ENCODE assay signal across 1 cellular context in the genomic region with DNA sequence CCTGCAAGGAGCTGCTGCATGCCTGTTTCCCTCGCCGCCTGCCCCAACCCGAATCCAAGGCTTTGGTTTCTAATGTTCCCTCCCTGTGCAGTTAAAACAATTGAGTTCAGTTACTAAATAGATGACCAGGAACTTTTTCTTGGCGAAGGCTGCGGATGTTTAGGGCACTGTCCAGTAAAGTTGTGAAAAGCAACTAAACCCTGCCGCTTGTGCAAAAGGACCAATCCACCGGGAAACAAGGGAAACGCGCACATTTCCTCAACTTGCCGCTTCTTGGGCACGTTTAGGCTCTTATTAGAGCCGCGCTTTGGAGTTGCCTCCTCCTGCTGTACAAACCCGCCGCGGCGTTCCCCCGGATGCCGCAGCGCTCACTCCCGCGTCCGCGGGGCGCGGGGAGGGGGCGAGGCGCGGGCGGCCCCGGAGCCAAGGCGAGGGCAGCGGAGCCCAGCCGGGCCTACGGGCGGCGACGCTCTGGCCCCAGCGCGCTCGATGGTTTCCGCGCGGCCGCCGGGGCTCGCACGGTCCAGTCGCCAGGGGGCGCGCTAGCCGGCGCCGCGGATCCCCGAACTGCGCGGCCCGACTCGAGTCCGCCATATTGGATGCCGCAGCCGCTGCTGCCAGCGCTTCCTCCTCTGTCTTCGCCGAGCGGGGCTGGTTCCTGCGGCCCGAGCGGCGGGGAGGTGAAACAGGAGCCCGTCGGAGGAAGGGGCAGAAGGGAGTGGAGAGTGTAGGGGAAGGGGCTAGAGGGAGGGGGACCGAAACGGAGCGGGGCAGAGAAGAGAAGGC.
TF ChIP-seq lines count a peak whose summit lies in the region.

TSS of gene SCAF8 (plus strand) at position 593 of the 786 bp plus-strand sequence. CDS start 485 bp downstream, outside the sequence.

TF ChIP-seq in HepG2, 621 proteins besides CTCF, POLR2A, EP300 and RAD21 (continued from another document and continues in another):
- TF ChIP-seq NR2F6 (IDR thresholded peaks at IDR 0.05) (no peak), NR2F6 (CRISPR knock-in tag; IDR thresholded peaks at IDR 0.05) (no peak), ZFY (CRISPR knock-in tag; IDR thresholded peaks at IDR 0.05) (peak; percentile 85), PBX2 (CRISPR knock-in tag; IDR thresholded peaks at IDR 0.05) (no peak), ZNF10 (CRISPR knock-in tag; IDR thresholded peaks at IDR 0.05; ENCODE audit: borderline replicate concordance, low read depth) (no peak), CBX5 (CRISPR knock-in tag; IDR thresholded peaks at IDR 0.05; ENCODE audit: borderline replicate concordance) (no peak), ZNF746 (CRISPR knock-in tag; IDR thresholded peaks at IDR 0.05) (no peak; the same call in 1 of the 2 replicates), NFE2 (CRISPR knock-in tag; IDR thresholded peaks at IDR 0.05) (no peak), SALL2 (CRISPR knock-in tag; IDR thresholded peaks at IDR 0.05) (peak; percentile 98), BRCA1 (CRISPR knock-in tag; IDR thresholded peaks at IDR 0.05) (no peak; the same call in 1 of the 2 replicates), ZBTB1 (CRISPR knock-in tag; IDR thresholded peaks at IDR 0.05; ENCODE audit: borderline replicate concordance) (0 out of 2 replicates have a peak, but pooled peaks have one; percentile 58), ZNF501 (CRISPR knock-in tag; IDR thresholded peaks at IDR 0.05) (peak; percentile 67; the same call in 1 of the 2 replicates), RBAK (CRISPR knock-in tag; IDR thresholded peaks at IDR 0.05) (no peak), MIXL1 (CRISPR knock-in tag; IDR thresholded peaks at IDR 0.05) (peak; percentile 26; the same call in 1 of the 2 replicates), SMYD3 (CRISPR knock-in tag; IDR thresholded peaks at IDR 0.05) (no peak; the same call in 1 of the 2 replicates), DMAP1 (CRISPR knock-in tag; IDR thresholded peaks at IDR 0.05) (peak; percentile 27; the same call in 1 of the 2 replicates), HMG20B (CRISPR knock-in tag; conservative IDR thresholded peaks at IDR 0.05) (no peak; the same call in 1 of the 2 replicates), ZNF704 (CRISPR knock-in tag; IDR thresholded peaks at IDR 0.05; ENCODE audit: borderline replicate concordance) (peak; percentile 56; the same call in 1 of the 2 replicates), ZFP36L2 (CRISPR knock-in tag; IDR thresholded peaks at IDR 0.05) (no peak), SETDB1 (CRISPR knock-in tag; IDR thresholded peaks at IDR 0.05; ENCODE audit: borderline replicate concordance) (no peak), MXD3 (CRISPR knock-in tag; IDR thresholded peaks at IDR 0.05) (no peak; the same call in none of the 2 replicates), GTF3A (CRISPR knock-in tag; conservative IDR thresholded peaks at IDR 0.05) (no peak), HNF4A (CRISPR knock-in tag; IDR thresholded peaks at IDR 0.05) (no peak), MZF1 (CRISPR knock-in tag; IDR thresholded peaks at IDR 0.05; ENCODE audit: borderline replicate concordance) (no peak; the same call in 1 of the 2 replicates), ZNF205 (CRISPR knock-in tag; IDR thresholded peaks at IDR 0.05) (no peak), ZNF883 (CRISPR knock-in tag; IDR thresholded peaks at IDR 0.05; ENCODE audit: not compliant biosample characterization) (peak; percentile 14), GABPA (IDR thresholded peaks at IDR 0.05; ENCODE audit: low read depth, low read length) (peak; percentile 64), GABPA (CRISPR knock-in tag; IDR thresholded peaks at IDR 0.05; ENCODE audit: low read depth) (no peak; the same call in 1 of the 2 replicates), ZNF678 (CRISPR knock-in tag; IDR thresholded peaks at IDR 0.05) (no peak), KMT2B (CRISPR knock-in tag; IDR thresholded peaks at IDR 0.05) (peak; percentile 69), HOXD1 (CRISPR knock-in tag; IDR thresholded peaks at IDR 0.05) (peak; percentile 73; the same call in 1 of the 2 replicates), NFKB2 (CRISPR knock-in tag; IDR thresholded peaks at IDR 0.05; ENCODE audit: borderline replicate concordance) (no peak), ZNF136 (CRISPR knock-in tag; IDR thresholded peaks at IDR 0.05; ENCODE audit: low read depth) (no peak)
- TF ChIP-seq, protein P1, sequence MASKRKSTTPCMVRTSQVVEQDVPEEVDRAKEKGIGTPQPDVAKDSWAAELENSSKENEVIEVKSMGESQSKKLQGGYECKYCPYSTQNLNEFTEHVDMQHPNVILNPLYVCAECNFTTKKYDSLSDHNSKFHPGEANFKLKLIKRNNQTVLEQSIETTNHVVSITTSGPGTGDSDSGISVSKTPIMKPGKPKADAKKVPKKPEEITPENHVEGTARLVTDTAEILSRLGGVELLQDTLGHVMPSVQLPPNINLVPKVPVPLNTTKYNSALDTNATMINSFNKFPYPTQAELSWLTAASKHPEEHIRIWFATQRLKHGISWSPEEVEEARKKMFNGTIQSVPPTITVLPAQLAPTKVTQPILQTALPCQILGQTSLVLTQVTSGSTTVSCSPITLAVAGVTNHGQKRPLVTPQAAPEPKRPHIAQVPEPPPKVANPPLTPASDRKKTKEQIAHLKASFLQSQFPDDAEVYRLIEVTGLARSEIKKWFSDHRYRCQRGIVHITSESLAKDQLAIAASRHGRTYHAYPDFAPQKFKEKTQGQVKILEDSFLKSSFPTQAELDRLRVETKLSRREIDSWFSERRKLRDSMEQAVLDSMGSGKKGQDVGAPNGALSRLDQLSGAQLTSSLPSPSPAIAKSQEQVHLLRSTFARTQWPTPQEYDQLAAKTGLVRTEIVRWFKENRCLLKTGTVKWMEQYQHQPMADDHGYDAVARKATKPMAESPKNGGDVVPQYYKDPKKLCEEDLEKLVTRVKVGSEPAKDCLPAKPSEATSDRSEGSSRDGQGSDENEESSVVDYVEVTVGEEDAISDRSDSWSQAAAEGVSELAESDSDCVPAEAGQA (IDR thresholded peaks at IDR 0.05; ENCODE audit: low read depth): peak; percentile 91
- TF ChIP-seq, protein P1 (CRISPR knock-in tag; IDR thresholded peaks at IDR 0.05; ENCODE audit: borderline replicate concordance): 0 out of 2 replicates have a peak, but pooled peaks have one; percentile 56
- TF ChIP-seq, protein P2, sequence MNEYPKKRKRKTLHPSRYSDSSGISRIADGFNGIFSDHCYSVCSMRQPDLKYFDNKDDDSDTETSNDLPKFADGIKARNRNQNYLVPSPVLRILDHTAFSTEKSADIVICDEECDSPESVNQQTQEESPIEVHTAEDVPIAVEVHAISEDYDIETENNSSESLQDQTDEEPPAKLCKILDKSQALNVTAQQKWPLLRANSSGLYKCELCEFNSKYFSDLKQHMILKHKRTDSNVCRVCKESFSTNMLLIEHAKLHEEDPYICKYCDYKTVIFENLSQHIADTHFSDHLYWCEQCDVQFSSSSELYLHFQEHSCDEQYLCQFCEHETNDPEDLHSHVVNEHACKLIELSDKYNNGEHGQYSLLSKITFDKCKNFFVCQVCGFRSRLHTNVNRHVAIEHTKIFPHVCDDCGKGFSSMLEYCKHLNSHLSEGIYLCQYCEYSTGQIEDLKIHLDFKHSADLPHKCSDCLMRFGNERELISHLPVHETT (CRISPR knock-in tag; conservative IDR thresholded peaks at IDR 0.05): peak; percentile 89; the same call in 1 of the 2 replicates
- TF ChIP-seq, protein P3, sequence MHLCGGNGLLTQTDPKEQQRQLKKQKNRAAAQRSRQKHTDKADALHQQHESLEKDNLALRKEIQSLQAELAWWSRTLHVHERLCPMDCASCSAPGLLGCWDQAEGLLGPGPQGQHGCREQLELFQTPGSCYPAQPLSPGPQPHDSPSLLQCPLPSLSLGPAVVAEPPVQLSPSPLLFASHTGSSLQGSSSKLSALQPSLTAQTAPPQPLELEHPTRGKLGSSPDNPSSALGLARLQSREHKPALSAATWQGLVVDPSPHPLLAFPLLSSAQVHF (CRISPR knock-in tag; IDR thresholded peaks at IDR 0.05): peak; percentile 90
- TF ChIP-seq, protein P4, sequence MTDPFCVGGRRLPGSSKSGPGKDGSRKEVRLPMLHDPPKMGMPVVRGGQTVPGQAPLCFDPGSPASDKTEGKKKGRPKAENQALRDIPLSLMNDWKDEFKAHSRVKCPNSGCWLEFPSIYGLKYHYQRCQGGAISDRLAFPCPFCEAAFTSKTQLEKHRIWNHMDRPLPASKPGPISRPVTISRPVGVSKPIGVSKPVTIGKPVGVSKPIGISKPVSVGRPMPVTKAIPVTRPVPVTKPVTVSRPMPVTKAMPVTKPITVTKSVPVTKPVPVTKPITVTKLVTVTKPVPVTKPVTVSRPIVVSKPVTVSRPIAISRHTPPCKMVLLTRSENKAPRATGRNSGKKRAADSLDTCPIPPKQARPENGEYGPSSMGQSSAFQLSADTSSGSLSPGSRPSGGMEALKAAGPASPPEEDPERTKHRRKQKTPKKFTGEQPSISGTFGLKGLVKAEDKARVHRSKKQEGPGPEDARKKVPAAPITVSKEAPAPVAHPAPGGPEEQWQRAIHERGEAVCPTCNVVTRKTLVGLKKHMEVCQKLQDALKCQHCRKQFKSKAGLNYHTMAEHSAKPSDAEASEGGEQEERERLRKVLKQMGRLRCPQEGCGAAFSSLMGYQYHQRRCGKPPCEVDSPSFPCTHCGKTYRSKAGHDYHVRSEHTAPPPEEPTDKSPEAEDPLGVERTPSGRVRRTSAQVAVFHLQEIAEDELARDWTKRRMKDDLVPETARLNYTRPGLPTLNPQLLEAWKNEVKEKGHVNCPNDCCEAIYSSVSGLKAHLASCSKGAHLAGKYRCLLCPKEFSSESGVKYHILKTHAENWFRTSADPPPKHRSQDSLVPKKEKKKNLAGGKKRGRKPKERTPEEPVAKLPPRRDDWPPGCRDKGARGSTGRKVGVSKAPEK (CRISPR knock-in tag; IDR thresholded peaks at IDR 0.05; ENCODE audit: borderline replicate concordance): no peak
